ENCODE assay signal across 8 cellular contexts in the genomic region with DNA sequence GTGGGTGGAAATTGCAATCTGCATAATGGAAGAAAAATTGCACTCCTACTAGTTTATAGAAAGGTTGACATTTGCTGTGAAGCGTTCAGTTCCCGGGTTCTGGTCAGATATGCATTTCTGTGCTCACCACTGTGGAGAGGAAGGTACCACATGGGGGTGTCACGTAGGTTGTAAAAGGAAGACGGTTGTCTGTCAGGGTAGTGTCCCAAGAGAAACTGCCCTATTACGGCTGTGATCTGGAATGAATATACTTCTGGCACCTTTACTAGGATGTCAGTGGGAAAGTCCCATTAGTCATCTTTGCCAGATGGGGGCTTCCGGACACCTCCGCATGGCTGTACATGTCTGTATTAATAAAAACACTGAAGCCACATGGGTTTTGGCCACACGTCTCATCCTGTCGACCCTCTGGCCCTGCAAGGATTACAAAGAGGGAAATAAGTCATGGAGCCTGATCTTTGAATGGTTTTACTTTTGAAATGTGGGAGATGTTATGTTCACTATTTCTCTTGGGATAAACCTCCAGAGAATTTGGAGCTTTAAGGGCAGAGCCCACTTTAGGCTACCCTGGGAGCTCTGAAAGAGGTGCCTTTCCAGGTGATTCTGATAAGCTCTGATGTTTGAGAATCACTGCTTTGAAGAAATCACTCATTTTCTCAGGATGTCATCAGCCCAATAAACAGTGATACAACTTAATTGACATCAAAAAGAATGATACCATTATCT.
DNase-seq lines count a peak whose midpoint lies in the region; ATAC-seq and TF ChIP-seq lines count a peak whose summit lies in the region.

No MANE protein-coding gene starts in this region.

- H3K27ac Mint-ChIP-seq in activated naive CD8-positive, alpha-beta T cell treated with anti-CD3 and anti-CD28 coated beads, Interleukin-2, amount 10 ng/mL, durations not matched to agents 7 days and 5 days, result peak overlapping the region; percentile 72

- peaks cover 18% of the 10 kb centered on the region for H3K4me1 Mint-ChIP-seq in activated naive CD8-positive, alpha-beta T cell treated with anti-CD3 and anti-CD28 coated beads, Interleukin-2, amount 10 ng/mL, durations not matched to agents 7 days and 5 days

- ATAC-seq in GM19468 (IDR thresholded peaks at IDR 0.05; ENCODE audit: extremely low read depth, unreplicated experiment) (peak; percentile 40), HG03520 (IDR thresholded peaks at IDR 0.05; ENCODE audit: unreplicated experiment) (peak; percentile 71)
- ATAC-seq in activated naive CD8-positive, alpha-beta T cell treated with anti-CD3 and anti-CD28 coated beads, Interleukin-2, amount 10 ng/mL, durations not matched to agents 7 days and 5 days (ENCODE audit: low read depth), result peak; percentile 56

- H3K27me3 Mint-ChIP-seq in activated naive CD8-positive, alpha-beta T cell treated with anti-CD3 and anti-CD28 coated beads, Interleukin-2, amount 10 ng/mL, durations not matched to agents 7 days and 5 days, result no peaks in the 10 kb centered on the region

- no peaks in the 10 kb centered on the region for H3K9me3 Mint-ChIP-seq in activated naive CD8-positive, alpha-beta T cell treated with anti-CD3 and anti-CD28 coated beads, Interleukin-2, amount 10 ng/mL, durations not matched to agents 7 days and 5 days

- peak overlapping the region; percentile 70 for H3K4me3 Mint-ChIP-seq in activated naive CD8-positive, alpha-beta T cell treated with anti-CD3 and anti-CD28 coated beads, Interleukin-2, amount 10 ng/mL, durations not matched to agents 7 days and 5 days

- peaks cover 2% of the 10 kb centered on the region for H3K36me3 Mint-ChIP-seq in activated naive CD8-positive, alpha-beta T cell treated with anti-CD3 and anti-CD28 coated beads, Interleukin-2, amount 10 ng/mL, durations not matched to agents 7 days and 5 days

- H3K4me3 ChIP-seq in AG10803 (ENCODE audit: low read length), result no peak overlapping the region

- peak; percentile 6 for DNase-seq in AG10803 (ENCODE audit: low read depth)
- DNase-seq in activated naive CD8-positive, alpha-beta T cell treated with anti-CD3 and anti-CD28 coated beads, Interleukin-2, amount 10 ng/mL, durations not matched to agents 7 days and 5 days, result no peak
- peak; percentile 43 to 58 for DNase-seq in stimulated activated CD8-positive, alpha-beta memory T cell treated with anti-CD3 and anti-CD28 coated beads, Interleukin-2, amount 100 ng/mL, for 48 hours (ENCODE audit: low read depth in 2 of 2)
- no peak for DNase-seq in NCI-H345 treated with DMSO at 0.1 percent for 48 hours (lab: John Stamatoyannopoulos, UW; ENCODE audit: unreplicated experiment)
- DNase-seq in DMS153 treated with DMSO at 0.1 percent for 48 hours (lab: John Stamatoyannopoulos, UW; ENCODE audit: unreplicated experiment), result no peak
- no peak for DNase-seq in NCI-H2107 treated with DMSO at 0.1 percent for 48 hours (lab: John Stamatoyannopoulos, UW; ENCODE audit: unreplicated experiment)

- POLR2A ChIA-PET in activated naive CD8-positive, alpha-beta T cell treated with anti-CD3 and anti-CD28 coated beads, Interleukin-2, amount 10 ng/mL, durations not matched to agents 7 days and 5 days (lab: Charles Lee), result interaction anchor here (1.2 to 1.5 kb wide), 2 partner anchors 9 to 10 kb away, joined by 3 read pairs; no protein-coding TSS in a partner anchor

- TF ChIP-seq CTCF in AG10803 (conservative IDR thresholded peaks at IDR 0.05; ENCODE audit: low read length), result no peak

Comparison
In these comparisons a context has a peak if more than half of its experiments do, and no peak if none do; other contexts are left out.
1. DNase-seq: peak in AG10803 (single experiment) and stimulated activated CD8-positive, alpha-beta memory T cell treated with anti-CD3 and anti-CD28 coated beads, Interleukin-2, amount 100 ng/mL, for 48 hours (2 of 2); none in activated naive CD8-positive, alpha-beta T cell treated with anti-CD3 and anti-CD28 coated beads, Interleukin-2, amount 10 ng/mL, durations not matched to agents 7 days and 5 days (single experiment), NCI-H345 treated with DMSO at 0.1 percent for 48 hours (single experiment), DMS153 treated with DMSO at 0.1 percent for 48 hours (single experiment) and NCI-H2107 treated with DMSO at 0.1 percent for 48 hours (single experiment).
2. Peak in every context shown above with its lines, with median percentiles within 50 percentile points of each other: ATAC-seq.